6 cellular contexts compared by ENCODE assay signal in the genomic region with DNA sequence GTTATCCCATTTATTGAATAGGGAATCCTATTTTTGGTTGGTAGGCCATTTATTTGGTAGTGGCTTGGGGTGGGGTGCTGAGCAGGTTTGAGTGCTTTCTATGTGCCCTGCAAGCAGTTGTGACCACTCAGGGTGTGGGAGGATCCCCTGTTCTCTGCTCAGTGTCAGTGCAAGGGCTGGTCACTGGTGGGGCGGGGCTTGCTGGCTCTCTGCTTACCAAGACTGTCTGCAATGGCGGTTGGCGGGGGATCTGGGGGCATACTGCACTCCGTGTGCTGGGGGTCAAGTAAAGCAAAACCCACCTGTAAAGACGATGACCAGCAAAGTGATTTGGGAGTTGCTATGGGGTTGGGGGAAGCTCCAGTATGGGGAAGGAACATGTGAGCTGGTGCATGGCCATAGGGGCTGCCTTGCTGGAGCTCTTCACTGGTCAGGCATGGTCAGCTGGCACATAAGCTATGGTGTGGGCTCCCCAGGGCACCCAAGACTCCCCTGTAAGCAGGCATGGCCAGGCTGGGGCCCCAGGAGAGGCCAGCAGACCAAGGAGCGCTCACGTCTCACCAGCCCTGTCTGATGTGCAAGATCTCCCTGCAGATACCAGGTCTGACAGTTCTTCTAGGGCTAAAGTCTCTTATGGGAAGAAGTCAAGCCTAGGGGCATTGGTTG.
"Had no signal": no experiment of that assay in that cellular context is flagged by ENCODE, and none has a peak within 500 bp of the region (broad histone marks: within the 10 kb centered on the region; RNA-seq: fewer than 3 reads in every experiment).

No MANE protein-coding gene starts in this region.

- ATAC-seq: GM23338, HCT116, K562 had no signal

- H3K4me3 ChIP-seq: GM23338, K562 had no signal

- H3K27ac Mint-ChIP-seq: GM23338, HFFc6 had no signal

- DNase-seq: H9, HFFc6, IMR-90 had no signal

- H3K4me3 Mint-ChIP-seq: GM23338, H9, HFFc6 had no signal

- H3K4me1 Mint-ChIP-seq: GM23338, H9 had no signal

- H3K9me3 Mint-ChIP-seq: GM23338 had no signal
